In the genomic region with DNA sequence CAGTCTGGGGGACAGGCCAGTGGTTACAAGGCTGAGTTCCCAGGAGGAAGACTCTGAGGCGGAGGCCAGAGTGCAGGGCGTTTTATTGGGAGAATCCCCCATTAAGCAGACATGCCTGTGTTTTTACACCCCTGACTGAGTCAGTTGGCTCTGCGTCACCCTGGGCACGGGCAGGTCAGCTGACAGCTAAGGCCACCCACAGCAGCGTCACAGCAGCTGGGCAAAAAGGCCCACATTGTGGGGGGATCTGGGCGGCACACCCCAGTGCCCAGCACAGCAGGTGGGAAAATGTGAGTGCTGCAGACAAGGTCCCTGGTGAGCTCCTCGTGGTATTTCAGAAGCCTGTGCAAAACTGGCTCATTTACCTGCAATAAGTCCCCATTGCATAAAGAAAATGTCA, we compare ENCODE assay signal across 24 cellular contexts.
DNase-seq lines count a peak whose midpoint lies in the region; TF ChIP-seq lines count a peak whose summit lies in the region.
"Had no signal": no experiment of that assay in that cellular context is flagged by ENCODE, and none has a peak within 500 bp of the region (broad histone marks: within the 10 kb centered on the region; RNA-seq: fewer than 3 reads in every experiment).

No MANE protein-coding gene starts in this region.

- intact Hi-C loops in lower leg skin (cut with DNase I; ENCODE audit: low total_unique reads): no loop called here

- DNase-seq in NAMALWA (ENCODE audit: low spot score): peak; percentile 74
- DNase-seq in SK-MEL-5 (ENCODE audit: low read depth, low spot score): peak; percentile 40
- DNase-seq in myocyte (ENCODE audit: low read depth): peak; percentile 14
- DNase-seq in NOMO-1 treated with dmso at 0.1 percent for 144 hours (lab: John Stamatoyannopoulos, UW; ENCODE audit: unreplicated experiment): no peak
- no peak for DNase-seq in GM13976 (ENCODE audit: low spot score)
- no peak for DNase-seq in lower leg skin (ENCODE audit: low spot score in 2 of 2)
- no peak for DNase-seq in T-helper 2 cell treated with Interferon-gamma antibody and Interleukin-4, amounts not matched to agents 5 μg/mL and 100 μg/mL, for 36 hours (ENCODE audit: low spot score)
- DNase-seq: BE2C; CD4-positive, CD25-positive, alpha-beta regulatory T cell; DMS153; GM23248; H7; HFFc6; IMR-90; KG1; MM.1S; NCI-H1092; NCI-H1417 treated with DMSO at 0.1 percent for 48 hours; NCI-H1694 treated with DMSO at 0.1 percent for 48 hours; NCI-H2081; NCI-H2227 treated with DMSO at 0.1 percent for 48 hours; NCI-H526 treated with DMSO at 0.1 percent for 48 hours; PC-9 had no signal

- TF ChIP-seq CTCF in GM13976 (IDR thresholded peaks at IDR 0.05; ENCODE audit: borderline replicate concordance, control extremely low read depth, extremely low read depth, insufficient read depth, missing control alignments) (no peak), lower leg skin (IDR thresholded peaks at IDR 0.05) (no peak)

- H3K36me3 Mint-ChIP-seq in T-helper 2 cell treated with Interferon-gamma antibody and Interleukin-4, amounts not matched to agents 5 μg/mL and 100 μg/mL, for 36 hours (ENCODE audit: low read depth): no peaks in the 10 kb centered on the region
- H3K36me3 Mint-ChIP-seq: CD4-positive, CD25-positive, alpha-beta regulatory T cell had no signal

- H3K4me1 Mint-ChIP-seq in T-helper 2 cell treated with Interferon-gamma antibody and Interleukin-4, amounts not matched to agents 5 μg/mL and 100 μg/mL, for 36 hours (ENCODE audit: low read depth): no peaks in the 10 kb centered on the region
- H3K4me1 Mint-ChIP-seq: CD4-positive, CD25-positive, alpha-beta regulatory T cell had no signal

- no peak for TF ChIP-seq POLR2A in lower leg skin (IDR thresholded peaks at IDR 0.05)

- in situ Hi-C loops in SK-MEL-5 (cut with HindIII; ENCODE audit: low pct_unique_long_range_greater_than_20kb, low sequenced_read_pairs) (no loop called here), GM13976 (cut with MboI; ENCODE audit: low sequenced_read_pairs, unreplicated experiment) (no loop called here)

- H3K9me3 Mint-ChIP-seq in T-helper 2 cell treated with Interferon-gamma antibody and Interleukin-4, amounts not matched to agents 5 μg/mL and 100 μg/mL, for 36 hours: no peaks in the 10 kb centered on the region
- H3K9me3 Mint-ChIP-seq: CD4-positive, CD25-positive, alpha-beta regulatory T cell; HFFc6 had no signal

- WGBS in lower leg skin, 2 donors: 69 to 76% methylated on average over 7 of the region's 7 CpGs

- no peak overlapping the region for H3K4me3 Mint-ChIP-seq in T-helper 2 cell treated with Interferon-gamma antibody and Interleukin-4, amounts not matched to agents 5 μg/mL and 100 μg/mL, for 36 hours
- H3K4me3 Mint-ChIP-seq: CD4-positive, CD25-positive, alpha-beta regulatory T cell; HFFc6 had no signal

- H3K27me3 Mint-ChIP-seq in T-helper 2 cell treated with Interferon-gamma antibody and Interleukin-4, amounts not matched to agents 5 μg/mL and 100 μg/mL, for 36 hours (ENCODE audit: low read depth): peaks cover 4% of the 10 kb centered on the region

- no peak overlapping the region for H3K4me3 ChIP-seq in lower leg skin (ENCODE audit: low read depth, poor library complexity, severe bottlenecking)
- H3K4me3 ChIP-seq: GM23248, PC-9, SJSA1 had no signal

- H3K27ac Mint-ChIP-seq in T-helper 2 cell treated with Interferon-gamma antibody and Interleukin-4, amounts not matched to agents 5 μg/mL and 100 μg/mL, for 36 hours: no peak overlapping the region
- H3K27ac Mint-ChIP-seq: CD4-positive, CD25-positive, alpha-beta regulatory T cell; HFFc6 had no signal

Comparison
In these comparisons a context has a peak if more than half of its experiments do, and no peak if none do; other contexts are left out.
1. DNase-seq: peak in NAMALWA (single experiment), SK-MEL-5 (single experiment) and myocyte (single experiment); none in NOMO-1 treated with dmso at 0.1 percent for 144 hours (single experiment), GM13976 (single experiment), lower leg skin (0 of 2) and T-helper 2 cell treated with Interferon-gamma antibody and Interleukin-4, amounts not matched to agents 5 μg/mL and 100 μg/mL, for 36 hours (single experiment).